ENCODE assay signal across 33 cellular contexts in genomic region chr6:124282541-124282940, GRCh38.
"Had no signal": no experiment of that assay in that cellular context is flagged by ENCODE, and none has a peak within 500 bp of the region (broad histone marks: within the 10 kb centered on the region; RNA-seq: fewer than 3 reads in every experiment).

No MANE protein-coding gene starts in this region.

- H3K9me3 ChIP-seq: MG63 had no signal

- DNase-seq: Karpas-422, Kasumi-1, MG63, MM.1S, MV-4-11, NCI-H1048, NCI-H1092, NCI-H1092 treated with DMSO at 0.1 percent for 48 hours, NCI-H1105, NCI-H1105 treated with DMSO at 0.1 percent for 48 hours, NCI-H1417 treated with DMSO at 0.1 percent for 48 hours, NCI-H1436, NCI-H1436 treated with DMSO at 0.1 percent for 48 hours, NCI-H146, NCI-H1694, NCI-H1694 treated with DMSO at 0.1 percent for 48 hours, NCI-H187, NCI-H187 treated with DMSO at 0.1 percent for 48 hours, NCI-H1930, NCI-H2029, NCI-H2029 treated with DMSO at 0.1 percent for 48 hours, NCI-H2081, NCI-H2081 treated with DMSO at 0.1 percent for 48 hours, NCI-H2107, NCI-H2171, NCI-H2171 treated with DMSO at 0.1 percent for 48 hours, NCI-H2227 treated with DMSO at 0.1 percent for 48 hours, NCI-H226, NCI-H345, NCI-H446, NCI-H446 treated with DMSO at 0.1 percent for 48 hours, NCI-H510A, NCI-H510A treated with DMSO at 0.1 percent for 48 hours had no signal

- H3K36me3 ChIP-seq: MG63 had no signal

- H3K27me3 ChIP-seq: MG63 had no signal

- H3K4me3 ChIP-seq: MG63 had no signal
